In genomic region chr12:130086248-130086647, GRCh38 we compare ENCODE assay signal across 21 cellular contexts.
A peak's percentile ranks its signal among the peaks of the same experiment; 100 is the strongest.
DNase-seq lines count a peak whose midpoint lies in the region; ATAC-seq and TF ChIP-seq lines count a peak whose summit lies in the region.
"Had no signal": no experiment of that assay in that cellular context is flagged by ENCODE, and none has a peak within 500 bp of the region (broad histone marks: within the 10 kb centered on the region; RNA-seq: fewer than 3 reads in every experiment).

No MANE protein-coding gene starts in this region.

- no peaks in the 10 kb centered on the region; the same call in 1 of the 2 replicates for H3K27me3 ChIP-seq in H9 (ENCODE audit: insufficient read depth, low read length)

- no peaks in the 10 kb centered on the region for H3K9me3 ChIP-seq in H9 (ENCODE audit: control insufficient read depth, low read depth, low read length)
- H3K9me3 ChIP-seq: SJCRH30, thoracic aorta had no signal

- no peak overlapping the region for H2BK5ac ChIP-seq in H9 (ENCODE audit: insufficient read length, low read length)

- no peaks in the 10 kb centered on the region for H3K23me2 ChIP-seq in H9 (ENCODE audit: insufficient read length, low read depth, low read length, poor library complexity, severe bottlenecking)

- H3K18ac ChIP-seq in H9 (ENCODE audit: insufficient read length, low read depth, low read length), result no peak overlapping the region

- no peak overlapping the region for H3K27ac ChIP-seq in H9 (ENCODE audit: insufficient read length, low read depth, low read length)
- H3K27ac ChIP-seq: 22Rv1, HL-60, SJCRH30, thoracic aorta had no signal

- TF ChIP-seq CTCF in H9 (conservative IDR thresholded peaks at IDR 0.05) (no peak), nephron (IDR thresholded peaks at IDR 0.05; ENCODE audit: unreplicated experiment in 3 of 3) (no peak)

- peak overlapping the region in 1 of 2 experiments; percentile 25; a peak in 1 of 5 replicates for H3K4me3 Mint-ChIP-seq in H9
- peak overlapping the region in 1 of 3 experiments; percentile 43 for H3K4me3 Mint-ChIP-seq in nephron
- H3K4me3 Mint-ChIP-seq: endodermal cell, naive B cell had no signal

- no CpG with 5 or more reads among the region's 11 CpGs for WGBS in H9 (ENCODE audit: extremely low coverage, insufficient read length, low lambda C conversion rate)

- no peak overlapping the region for H2AK5ac ChIP-seq in H9 (ENCODE audit: insufficient read length, low read length)

- no peak overlapping the region for H3K4me2 ChIP-seq in H9 (ENCODE audit: insufficient read depth, insufficient read length, low read length)

- H3K27me3 Mint-ChIP-seq in H9 (ENCODE audit: low read depth) (peaks cover 89% of the 10 kb centered on the region), nephron (ENCODE audit: low read depth) (peaks cover 68% of the 10 kb centered on the region)
- H3K27me3 Mint-ChIP-seq: CD4-positive, CD25-positive, alpha-beta regulatory T cell had no signal

- H3T11ph ChIP-seq in H9 (ENCODE audit: low read length), result no peak overlapping the region

- no peak overlapping the region for H2BK15ac ChIP-seq in H9 (ENCODE audit: low read depth, low read length)

- H3K4me1 Mint-ChIP-seq in H9, result peaks cover 26 to 35% of the 10 kb centered on the region in 2 experiments
- peaks cover 27% of the 10 kb centered on the region for H3K4me1 Mint-ChIP-seq in nephron

- H3K9ac ChIP-seq in H9 (ENCODE audit: extremely low read depth, insufficient read length, low read length), result no peak overlapping the region

- H3K14ac ChIP-seq in H9 (ENCODE audit: insufficient read depth, low read length), result 0 out of 2 replicates have a peak overlapping the region, but pooled peaks have one; percentile 52

- peaks cover 3% of the 10 kb centered on the region; the same call in 1 of the 2 replicates for H3K4me1 ChIP-seq in H9 (ENCODE audit: insufficient read depth, low read length)
- H3K4me1 ChIP-seq: SJCRH30 had no signal

- H3K4ac ChIP-seq in H9 (ENCODE audit: low read depth, low read length), result no peak overlapping the region

- H3K23ac ChIP-seq in H9 (ENCODE audit: insufficient read length, low read depth, low read length), result no peak overlapping the region

- H2BK12ac ChIP-seq in H9 (ENCODE audit: insufficient read length, low read depth, low read length), result no peak overlapping the region

- peak; percentile 46 for DNase-seq in NCI-H526 treated with DMSO at 0.1 percent for 48 hours (lab: John Stamatoyannopoulos, UW)
- DNase-seq in NCI-H526 (lab: John Stamatoyannopoulos, UW), result no peak
- no peak for DNase-seq in H9
- DNase-seq in activated naive CD4-positive, alpha-beta T cell treated with anti-CD3 and anti-CD28 coated beads, Interleukin-2, amount 50 U/mL, for 72 hours (ENCODE audit: low spot score in 2 of 2), result peak in 1 of 2 donors; percentile 13
- DNase-seq in mesenteric fat pad (ENCODE audit: low spot score), result no peak
- no peak for DNase-seq in NK-92 (lab: John Stamatoyannopoulos, UW; ENCODE audit: unreplicated experiment)
- DNase-seq: caudate nucleus; foreskin fibroblast; Kasumi-1; naive B cell; NCI-H1436; NCI-H345; SJCRH30; stimulated activated CD4-positive, alpha-beta T cell treated with anti-CD3 and anti-CD28 coated beads, Interleukin-1b, Interleukin-23, amount 100 ng/mL, for 48 hours had no signal

- no peak overlapping the region for H4K91ac ChIP-seq in H9 (ENCODE audit: insufficient read length, low read depth, low read length)

- H3K36me3 Mint-ChIP-seq in H9 (ENCODE audit: insufficient read depth in 1 of 3, low read depth in 3 of 3) (no peaks in the 10 kb centered on the region; a peak in 1 of 7 replicates), nephron (ENCODE audit: low read depth) (peaks cover 8% of the 10 kb centered on the region)
- no peaks in the 10 kb centered on the region for H3K36me3 Mint-ChIP-seq in activated naive CD4-positive, alpha-beta T cell treated with anti-CD3 and anti-CD28 coated beads, Interleukin-2, amount 50 U/mL, for 72 hours
- H3K36me3 Mint-ChIP-seq: CD4-positive, CD25-positive, alpha-beta regulatory T cell had no signal

- no peak overlapping the region for H4K5ac ChIP-seq in H9 (ENCODE audit: insufficient read length, low read depth, low read length)

- H3K27ac Mint-ChIP-seq in H9, result peak overlapping the region in 1 of 3 experiments; percentile 11; a peak in 2 of 7 replicates
- H3K27ac Mint-ChIP-seq in activated naive CD4-positive, alpha-beta T cell treated with anti-CD3 and anti-CD28 coated beads, Interleukin-2, amount 50 U/mL, for 72 hours, result peak overlapping the region; percentile 64 to 80
- H3K27ac Mint-ChIP-seq in nephron, result peak overlapping the region; percentile 31 to 56 (median 52)
- H3K27ac Mint-ChIP-seq: endodermal cell had no signal

- H4K8ac ChIP-seq in H9 (replicated peaks; ENCODE audit: insufficient read length, low read depth, low read length), result no peak overlapping the region

- H3K79me2 ChIP-seq in H9 (ENCODE audit: insufficient read depth, low read length), result no peaks in the 10 kb centered on the region

- H2BK20ac ChIP-seq in H9 (ENCODE audit: low read depth, low read length, poor library complexity, severe bottlenecking), result no peak overlapping the region

- H3K9me3 Mint-ChIP-seq in H9, result peaks cover 0 to 6% of the 10 kb centered on the region in 2 experiments; a peak in 3 of 5 replicates
- H3K9me3 Mint-ChIP-seq in activated naive CD4-positive, alpha-beta T cell treated with anti-CD3 and anti-CD28 coated beads, Interleukin-2, amount 50 U/mL, for 72 hours, result peaks cover 0 to 6% of the 10 kb centered on the region in 2 donors
- H3K9me3 Mint-ChIP-seq in nephron, result peaks cover 8% of the 10 kb centered on the region

- H3K79me1 ChIP-seq in H9 (ENCODE audit: insufficient read depth, low read depth, low read length, poor library complexity, severe bottlenecking), result no peaks in the 10 kb centered on the region

- no peak overlapping the region for H3K56ac ChIP-seq in H9 (ENCODE audit: insufficient read length, low read depth, low read length)

- no peak overlapping the region for H2AFZ ChIP-seq in H9 (ENCODE audit: low read length)

- ATAC-seq in activated naive CD4-positive, alpha-beta T cell treated with anti-CD3 and anti-CD28 coated beads, Interleukin-2, amount 50 U/mL, for 72 hours, result peak; percentile 62 to 83
- no peak for ATAC-seq in GM21526 (IDR thresholded peaks at IDR 0.05; ENCODE audit: low FRiP score, unreplicated experiment)

- H2BK120ac ChIP-seq in H9 (ENCODE audit: low read depth, low read length, poor library complexity, severe bottlenecking), result no peak overlapping the region

- no peaks in the 10 kb centered on the region for H4K20me1 ChIP-seq in H9 (ENCODE audit: control insufficient read depth, insufficient read depth, insufficient read length)
